8 cellular contexts compared by ENCODE assay signal in genomic region chr11:125062931-125063428, GRCh38. TPM values are rescaled to one million over a fixed set of nuclear protein-coding genes. Genes with fewer than 3 reads are reported as not detected.
A peak's percentile ranks its signal among the peaks of the same experiment; 100 is the strongest.
DNase-seq lines count a peak whose midpoint lies in the region; ATAC-seq and TF ChIP-seq lines count a peak whose summit lies in the region.

Gene SLC37A2 (plus strand): TSS chr11:125063305. CDS start chr11:125063368, 63 bp downstream.

- intact Hi-C loops in PC-9 (cut with micrococcal nuclease; ENCODE audit: unreplicated experiment), result loop anchor here (1.0 to 2.0 kb wide), 3 partner anchors 20 to 62 kb away; no protein-coding TSS in a partner anchor

- H3K27ac ChIP-seq in BLaER1 (peak within 1 kb of the TSS; percentile 29; the same call in 1 of the 2 replicates), PC-9 (peak within 1 kb of the TSS; percentile 36)

- ATAC-seq in HG03095 (IDR thresholded peaks at IDR 0.05; ENCODE audit: unreplicated experiment), result peak; percentile 89

- no peaks in the 10 kb centered on the region; the same call in 1 of the 2 replicates for H3K9me3 ChIP-seq in BLaER1
- H3K9me3 ChIP-seq in PC-9 (ENCODE audit: insufficient read depth, low read depth), result no peaks in the 10 kb centered on the region

- H3K9ac ChIP-seq in BLaER1, result peak within 1 kb of the TSS; percentile 53; the same call in 1 of the 2 replicates

- in situ Hi-C loops in GM18951 (cut with MboI; ENCODE audit: low sequenced_read_pairs, unreplicated experiment), result no loop called here

- peaks cover 24% of the 10 kb centered on the region for H3K79me2 ChIP-seq in PC-9 (ENCODE audit: low read depth)

- TF ChIP-seq POLR2A in GM18951 (IDR thresholded peaks at IDR 0.05; ENCODE audit: extremely low read depth, insufficient read depth, insufficient read length), result peak; percentile 86

- BruUV-seq in PC-9 (replicated peaks; lab: Mats Ljungman, UMichigan), result no TSS peak

- peaks cover 54% of the 10 kb centered on the region for H3K27me3 ChIP-seq in BLaER1
- H3K27me3 ChIP-seq in PC-9 (ENCODE audit: insufficient read depth, low read depth), result no peaks in the 10 kb centered on the region

- CTCF ChIA-PET in PC-9 (lab: Charles Lee), result interaction anchor here (0.6 kb wide), 1 partner anchor 173 kb away, joined by 3 read pairs; no protein-coding TSS in a partner anchor

- no peak; the same call in 1 of the 2 replicates for TF ChIP-seq CTCF in PC-9 (conservative IDR thresholded peaks at IDR 0.05)

- H3F3A ChIP-seq in PC-9 (ENCODE audit: insufficient read depth, low read depth), result no peaks in the 10 kb centered on the region; the same call in none of the 2 replicates

- DNase-seq in PC-9 (peak; percentile 68 to 74), amniotic epithelial cell (ENCODE audit: low read depth) (peak; percentile 35), hepatic stellate cell (ENCODE audit: low spot score) (peak; percentile 83), putamen (ENCODE audit: low spot score) (peak; percentile 27), NCI-H82 (lab: John Stamatoyannopoulos, UW) (no peak)

- H3K4me3 ChIP-seq in BLaER1, result peak within 1 kb of the TSS; percentile 67
- peak within 1 kb of the TSS; percentile 73 for H3K4me3 ChIP-seq in PC-9

- peak within 1 kb of the TSS; percentile 87 for H2AFZ ChIP-seq in PC-9

- H3K36me3 ChIP-seq in BLaER1 (no peaks in the 10 kb centered on the region), PC-9 (ENCODE audit: low read depth) (no peaks in the 10 kb centered on the region)

- H3K9me2 ChIP-seq in PC-9 (ENCODE audit: insufficient read depth), result no peaks in the 10 kb centered on the region

- H4K20me1 ChIP-seq in BLaER1 (no peaks in the 10 kb centered on the region; the same call in 1 of the 2 replicates), PC-9 (ENCODE audit: insufficient read depth) (no peaks in the 10 kb centered on the region)

- POLR2A ChIA-PET in PC-9 (lab: Charles Lee; ENCODE audit: unreplicated experiment), result interaction anchor here (0.7 kb wide), 1 partner anchor 298 kb away, joined by 4 read pairs; no protein-coding TSS in a partner anchor

- H3K4me1 ChIP-seq in BLaER1 (peaks cover 14% of the 10 kb centered on the region), PC-9 (replicated peaks; ENCODE audit: insufficient read depth) (peaks cover 10% of the 10 kb centered on the region; the same call in 1 of the 2 replicates)

- H3K4me2 ChIP-seq in BLaER1 (peak within 1 kb of the TSS; percentile 95), PC-9 (peak within 1 kb of the TSS; percentile 89)

RNA-seq across cellular contexts. Expression of gene SLC37A2, which starts in this region (rescaled TPM):
- total RNA-seq in PC-9 (2021), result 14.6 and 24.0 TPM in 2 replicates
